Comparison of ENCODE assay signal across 8 cellular contexts in the genomic region with DNA sequence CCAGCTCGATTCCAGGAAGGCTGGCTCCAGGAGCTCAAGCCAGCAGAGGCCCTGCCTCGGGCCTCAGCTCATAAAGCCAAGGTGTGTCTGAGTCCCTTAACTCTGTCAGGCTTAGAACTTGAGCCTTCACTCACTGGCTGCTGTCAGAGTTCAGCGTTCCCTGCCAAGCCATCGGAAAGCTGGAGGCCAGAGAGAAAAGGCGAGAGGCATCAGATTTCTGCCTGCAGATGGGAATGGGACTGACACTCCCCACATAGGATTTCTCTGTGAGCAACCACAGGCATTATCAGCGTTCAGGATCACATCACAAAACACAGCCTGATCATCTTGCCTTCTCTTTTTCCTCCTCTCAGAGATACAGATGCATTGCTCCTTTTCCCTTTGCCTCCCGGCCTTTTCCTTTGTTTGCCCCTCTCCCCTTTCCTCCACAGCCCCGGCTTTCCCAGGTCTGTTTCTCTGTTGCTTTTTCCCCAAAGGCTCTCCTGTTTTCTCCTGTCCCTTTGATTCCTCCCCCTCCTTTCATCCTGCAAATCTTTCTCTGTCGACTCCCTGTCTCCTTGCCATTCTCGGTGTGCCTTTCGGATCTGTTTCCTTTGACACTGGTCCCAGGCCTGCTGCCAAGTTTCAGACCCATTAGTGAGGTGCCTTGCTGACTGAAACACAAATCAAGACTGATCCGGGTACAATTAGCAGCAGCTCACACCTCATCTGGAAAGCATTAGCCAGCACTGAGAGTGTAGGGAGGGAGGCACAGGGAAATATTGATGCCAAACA. TPM values are rescaled to one million over a fixed set of nuclear protein-coding genes. Genes with fewer than 3 reads are reported as not detected.
DNase-seq lines count a peak whose midpoint lies in the region; ATAC-seq and TF ChIP-seq lines count a peak whose summit lies in the region.

No MANE protein-coding gene starts in this region.

- no peaks in the 10 kb centered on the region for H3K9me3 ChIP-seq in RWPE2 (ENCODE audit: severe bottlenecking)

- ATAC-seq in RWPE2 (ENCODE audit: low read depth) (peak; percentile 46; the same call in 2 of the 3 replicates), left ventricle myocardium superior (peak; percentile 89), GM21528 (IDR thresholded peaks at IDR 0.05; ENCODE audit: low FRiP score, unreplicated experiment) (no peak)

- intact Hi-C loops in left ventricle myocardium superior (cut with micrococcal nuclease): no loop called here

- no peaks in the 10 kb centered on the region for H3K4me1 ChIP-seq in RWPE2 (ENCODE audit: insufficient read depth, poor library complexity, severe bottlenecking)

- no peaks in the 10 kb centered on the region for H3K27me3 ChIP-seq in RWPE2 (ENCODE audit: insufficient read depth, poor library complexity, severe bottlenecking)

- TF ChIP-seq CTCF in RWPE2 (IDR thresholded peaks at IDR 0.05; ENCODE audit: poor library complexity, severe bottlenecking): no peak

- no peaks in the 10 kb centered on the region for H3K36me3 ChIP-seq in RWPE2 (ENCODE audit: low read depth)

- H3K4me3 ChIP-seq in RWPE2 (ENCODE audit: severe bottlenecking): no peak overlapping the region
- H3K4me3 ChIP-seq in skeletal muscle cell (ENCODE audit: low read depth, low read length): no peak overlapping the region

- no peak overlapping the region for H3K27ac ChIP-seq in RWPE2 (ENCODE audit: poor library complexity, severe bottlenecking)

- DNase-seq in H4 (ENCODE audit: low spot score) (peak; percentile 36), RWPE2 (ENCODE audit: low spot score) (no peak), left ventricle myocardium superior (peak; percentile 49), skeletal muscle cell (ENCODE audit: low read depth) (peak; percentile 61), mesenteric fat pad (ENCODE audit: low spot score) (no peak)
- no peak for DNase-seq in effector CD4-positive, alpha-beta T cell
- DNase-seq in stimulated activated CD4-positive, alpha-beta T cell treated with anti-CD3 and anti-CD28 coated beads, Interleukin-4, amount 100 ng/mL, for 4 hours: no peak

RNA-seq across cellular contexts. Expression of gene BOC, which starts 44.5 kb away (rescaled TPM):
- 3.7 and 8.0 TPM in 2 replicates for total RNA-seq in H4 (2014; rRNA removed; shearing (Covaris generic))
- total RNA-seq in left ventricle myocardium superior (5.5 TPM), mesenteric fat pad (37.3 TPM)

Comparison
In these comparisons a context has a peak if more than half of its experiments do, and no peak if none do; other contexts are left out.
1. DNase-seq: peak in H4 (single experiment), left ventricle myocardium superior (single experiment) and skeletal muscle cell (single experiment); none in RWPE2 (single experiment), effector CD4-positive, alpha-beta T cell (single experiment), mesenteric fat pad (single experiment) and stimulated activated CD4-positive, alpha-beta T cell treated with anti-CD3 and anti-CD28 coated beads, Interleukin-4, amount 100 ng/mL, for 4 hours (0 of 2).